9 cellular contexts compared by ENCODE assay signal in the genomic region with DNA sequence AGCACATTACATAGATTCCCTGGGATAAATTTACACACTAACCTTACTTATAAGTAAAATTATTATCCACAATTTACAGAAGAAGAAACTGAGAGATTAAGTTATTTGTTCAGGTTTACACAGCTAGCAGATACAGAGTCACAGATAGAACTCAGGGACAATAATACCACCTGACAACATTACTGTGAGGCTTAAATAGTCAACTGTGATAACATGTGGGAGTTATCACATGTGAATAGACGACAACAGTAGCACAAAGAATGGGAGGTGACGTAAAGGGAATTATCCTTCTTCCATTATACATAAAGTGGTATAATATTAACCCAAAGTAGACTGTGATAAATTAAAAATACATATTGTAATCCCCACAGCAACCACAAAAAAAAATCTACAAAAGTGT. TPM values are rescaled to one million over a fixed set of nuclear protein-coding genes. Genes with fewer than 3 reads are reported as not detected.
"Had no signal": no experiment of that assay in that cellular context is flagged by ENCODE, and none has a peak within 500 bp of the region (broad histone marks: within the 10 kb centered on the region; RNA-seq: fewer than 3 reads in every experiment).

No MANE protein-coding gene starts in this region.

- ATAC-seq: HepG2, K562 had no signal

- H3K4me3 ChIP-seq: K562 had no signal

- DNase-seq: IMR-90, KBM-7 had no signal

- FAIRE-seq: HepG2, HTR-8/SVneo, K562 had no signal

- H3K27ac ChIP-seq: HL-60 had no signal

RNA-seq across cellular contexts. Expression of a gene that starts 6.2 kb away (rescaled TPM):
- total RNA-seq: HepG2, HT-29, HT1080, IMR-90, K562 had no signal
- polyA plus RNA-seq: HepG2, IgD-negative memory B cell, IMR-90, K562 had no signal
